ENCODE assay signal across 1 cellular context in genomic region chr5:158162026-158162425, GRCh38.
TF ChIP-seq lines count a peak whose summit lies in the region.

No MANE protein-coding gene starts in this region.

TF ChIP-seq in GM23338, 12 proteins besides CTCF, POLR2A, EP300 and RAD21 (continued from another document):
- TF ChIP-seq NANOG (IDR thresholded peaks at IDR 0.05; ENCODE audit: borderline replicate concordance) (no peak), REST (IDR thresholded peaks at IDR 0.05; ENCODE audit: unreplicated experiment) (no peak), EZH2 (IDR thresholded peaks at IDR 0.05; ENCODE audit: low read depth, unreplicated experiment) (no peak), POLR2AphosphoS5 (IDR thresholded peaks at IDR 0.05; ENCODE audit: low read depth) (no peak), STAT1 (IDR thresholded peaks at IDR 0.05; ENCODE audit: unreplicated experiment) (no peak), ZNF331 (CRISPR knock-in tag; IDR thresholded peaks at IDR 0.05; ENCODE audit: low read depth) (no peak), CREB1 (CRISPR knock-in tag; IDR thresholded peaks at IDR 0.05; ENCODE audit: low read depth) (no peak)
TF ChIP-seq in GM23338: peak in this region for 0.
